22 cellular contexts compared by ENCODE assay signal in genomic region chr19:12636631-12637030, GRCh38.
"Had no signal": no experiment of that assay in that cellular context is flagged by ENCODE, and none has a peak within 500 bp of the region (broad histone marks: within the 10 kb centered on the region; RNA-seq: fewer than 3 reads in every experiment).

No MANE protein-coding gene starts in this region.

- H3K4me1 ChIP-seq: psoas muscle had no signal

- H3K27ac Mint-ChIP-seq: dendritic cell treated with granulocyte-macrophage colony-stimulating factor and Interleukin-4, amounts not matched to agents 40 ng/mL and 50 ng/mL, for 4 days; nephron progenitor cell had no signal

- DNase-seq: effector memory CD8-positive, alpha-beta T cell; esophagus squamous epithelium; foreskin fibroblast; glutamatergic neuron; immature natural killer cell; left colon; mammary epithelial cell; naive thymus-derived CD4-positive, alpha-beta T cell; nephron progenitor cell; psoas muscle; retina; sigmoid colon; stimulated activated CD4-positive, alpha-beta T cell treated with anti-CD3 and anti-CD28 coated beads, Interleukin-12 subunit alpha, Interleukin-12 subunit beta, amount 100 ng/mL, for 4 hours; stimulated activated naive CD4-positive, alpha-beta T cell; stomach; substantia nigra; transverse colon had no signal

- H3K4me3 ChIP-seq: esophagus squamous epithelium, gastroesophageal sphincter, psoas muscle, sigmoid colon, skin epidermis, stomach, thoracic aorta, transverse colon had no signal

- H3K36me3 ChIP-seq: thoracic aorta had no signal

- H3K9me3 Mint-ChIP-seq: dendritic cell treated with granulocyte-macrophage colony-stimulating factor and Interleukin-4, amounts not matched to agents 40 ng/mL and 50 ng/mL, for 4 days; effector memory CD8-positive, alpha-beta T cell; immature natural killer cell had no signal

- H3K27me3 ChIP-seq: esophagus squamous epithelium, gastroesophageal sphincter, sigmoid colon, stomach, transverse colon had no signal

- ATAC-seq: effector memory CD8-positive, alpha-beta T cell; gastroesophageal sphincter; left colon; naive thymus-derived CD4-positive, alpha-beta T cell; psoas muscle had no signal

- H3K27me3 Mint-ChIP-seq: dendritic cell treated with granulocyte-macrophage colony-stimulating factor and Interleukin-4, amounts not matched to agents 40 ng/mL and 50 ng/mL, for 4 days; effector memory CD8-positive, alpha-beta T cell; naive thymus-derived CD4-positive, alpha-beta T cell had no signal

- H3K9me3 ChIP-seq: esophagus squamous epithelium, gastroesophageal sphincter, psoas muscle, sigmoid colon, stomach, thoracic aorta, transverse colon had no signal

- H3K27ac ChIP-seq: epithelial cell of prostate, esophagus squamous epithelium, gastroesophageal sphincter, psoas muscle, sigmoid colon, skin epidermis, stomach, thoracic aorta, transverse colon had no signal

- H3K36me3 Mint-ChIP-seq: immature natural killer cell had no signal

- H3K4me3 Mint-ChIP-seq: dendritic cell treated with granulocyte-macrophage colony-stimulating factor and Interleukin-4, amounts not matched to agents 40 ng/mL and 50 ng/mL, for 4 days; effector memory CD8-positive, alpha-beta T cell; immature natural killer cell; naive thymus-derived CD4-positive, alpha-beta T cell; nephron progenitor cell had no signal
